ENCODE assay signal across 8 cellular contexts in the genomic region with DNA sequence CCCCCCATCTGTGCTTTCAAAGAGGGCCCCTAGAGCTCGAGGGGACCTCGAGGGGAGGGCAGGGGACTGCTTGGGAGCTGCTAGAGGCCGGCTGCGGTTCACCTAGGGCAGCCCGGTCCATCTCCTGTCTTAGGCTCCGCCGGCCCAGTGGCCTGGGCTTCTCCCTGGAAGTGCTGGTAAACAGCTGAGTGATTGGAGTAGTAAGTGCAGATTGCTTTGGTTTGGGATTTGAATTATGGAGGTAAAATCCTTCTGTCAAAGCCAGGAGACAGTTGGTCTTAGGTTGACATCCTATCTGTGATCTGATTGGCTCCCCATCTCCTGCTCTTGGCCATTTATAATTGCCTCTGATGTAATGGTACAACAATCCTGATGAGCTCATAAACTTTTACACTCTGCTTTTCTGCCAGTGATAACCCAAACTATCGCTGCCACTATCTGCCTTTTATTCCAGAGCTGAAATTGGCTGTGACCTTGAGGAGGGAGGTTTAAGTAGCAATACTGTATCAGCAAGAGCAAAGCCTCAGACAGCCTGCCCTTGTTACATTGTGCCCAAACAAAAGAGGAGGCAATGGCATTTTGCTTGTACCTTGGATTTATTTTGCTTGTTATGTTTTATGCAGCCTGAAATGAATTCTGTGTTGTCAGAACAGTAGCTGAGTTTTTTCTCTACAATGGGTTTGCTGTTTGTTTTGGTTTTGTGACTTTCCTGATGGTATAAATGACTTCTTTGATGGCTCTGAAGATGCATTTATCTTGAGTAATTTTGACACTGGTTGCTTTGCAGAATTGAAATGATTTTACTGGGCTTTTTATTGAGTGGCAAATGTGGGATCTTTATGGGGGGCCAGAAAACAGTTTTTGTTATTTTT. TPM values are rescaled to one million over a fixed set of nuclear protein-coding genes. Genes with fewer than 3 reads are reported as not detected.
A peak's percentile ranks its signal among the peaks of the same experiment; 100 is the strongest.
DNase-seq lines count a peak whose midpoint lies in the region; ATAC-seq and TF ChIP-seq lines count a peak whose summit lies in the region.

No MANE protein-coding gene starts in this region.

- POLR2A ChIA-PET in CD8-positive, alpha-beta memory T cell (lab: Charles Lee) = interaction anchor here (0.5 to 6.4 kb wide), 14 partner anchors 9 to 167 kb away, joined by 3 to 86 read pairs (median 4); a partner anchor contains a TSS
- POLR2A ChIA-PET in WTC11 (lab: Charles Lee) = interaction anchor here (0.8 to 3.1 kb wide), 3 partner anchors 8 to 89 kb away, joined by 3 to 16 read pairs (median 3); a partner anchor contains a TSS

- DNase-seq in CD8-positive, alpha-beta memory T cell = peak in 4 of 5 donors; percentile 27 to 65 (median 58)
- DNase-seq in HAP-1 (ENCODE audit: low spot score in 2 of 2) (peak; percentile 62 to 89), NCI-H345 treated with DMSO at 0.1 percent for 48 hours (lab: John Stamatoyannopoulos, UW; ENCODE audit: unreplicated experiment) (peak; percentile 74), WTC11 (ENCODE audit: low spot score) (peak; percentile 22), endodermal cell (peak; percentile 72), medulla oblongata (ENCODE audit: extremely low spot score) (peak; percentile 88)

- no peaks in the 10 kb centered on the region for H3K9me3 ChIP-seq in CD8-positive, alpha-beta memory T cell (ENCODE audit: low read length)
- H3K9me3 ChIP-seq in HAP-1 (no peaks in the 10 kb centered on the region), endodermal cell (ENCODE audit: control insufficient read depth, low read length) (no peaks in the 10 kb centered on the region), thymus (ENCODE audit: control insufficient read depth) (no peaks in the 10 kb centered on the region)

- peak overlapping the region; percentile 85 for H3K9ac ChIP-seq in endodermal cell (ENCODE audit: extremely low read depth, low read length, poor library complexity, severe bottlenecking)

- H3K27ac ChIP-seq in CD8-positive, alpha-beta memory T cell (ENCODE audit: low read depth, low read length) = peak overlapping the region; percentile 77
- peak overlapping the region; percentile 90 for H3K27ac ChIP-seq in endodermal cell (ENCODE audit: low read depth, low read length)
- peak overlapping the region; percentile 98 for H3K27ac ChIP-seq in thymus (ENCODE audit: low read depth)

- 0% methylated on average over 2 to 8 of the region's 8 CpGs for WGBS in endodermal cell (ENCODE audit: insufficient coverage in 1 of 2, insufficient read length in 1 of 2), 2 experiments
- WGBS in thymus = under 1% methylated on average over 8 of the region's 8 CpGs

- CTCF ChIA-PET in CD8-positive, alpha-beta memory T cell (lab: Charles Lee) = interaction anchor here (0.7 to 7.5 kb wide), 15 partner anchors 11 to 198 kb away, joined by 3 to 63 read pairs (median 3); a partner anchor contains a TSS
- CTCF ChIA-PET in WTC11 (lab: Charles Lee) = interaction anchor here (0.7 to 2.5 kb wide), 9 partner anchors 8 to 112 kb away, joined by 3 to 15 read pairs (median 5); a partner anchor contains a TSS

- in situ Hi-C loops in HAP-1 (cut with MboI; ENCODE audit: low sequenced_read_pairs) = no loop called here

- no peak overlapping the region for H3K27ac Mint-ChIP-seq in CD8-positive, alpha-beta memory T cell
- H3K27ac Mint-ChIP-seq in WTC11 = no peak overlapping the region
- no peak overlapping the region for H3K27ac Mint-ChIP-seq in endodermal cell

- H3K27me3 Mint-ChIP-seq in CD8-positive, alpha-beta memory T cell = no peaks in the 10 kb centered on the region
- H3K27me3 Mint-ChIP-seq in WTC11 (ENCODE audit: low read depth) (no peaks in the 10 kb centered on the region), endodermal cell (ENCODE audit: insufficient read depth) (no peaks in the 10 kb centered on the region)

- no peak overlapping the region for H3K4me3 Mint-ChIP-seq in CD8-positive, alpha-beta memory T cell
- H3K4me3 Mint-ChIP-seq in WTC11 (no peak overlapping the region), endodermal cell (no peak overlapping the region)

- no peaks in the 10 kb centered on the region for H3K36me3 ChIP-seq in CD8-positive, alpha-beta memory T cell (ENCODE audit: insufficient read depth, low read length)
- H3K36me3 ChIP-seq in HAP-1 (replicated peaks) (peaks cover 5% of the 10 kb centered on the region), endodermal cell (ENCODE audit: control insufficient read depth, insufficient read depth, low read length) (peaks cover 7% of the 10 kb centered on the region), thymus (ENCODE audit: control insufficient read depth, insufficient read depth) (no peaks in the 10 kb centered on the region)

- no peaks in the 10 kb centered on the region for H3K27me3 ChIP-seq in CD8-positive, alpha-beta memory T cell (ENCODE audit: insufficient read depth, low read length, poor library complexity, severe bottlenecking)
- H3K27me3 ChIP-seq in HAP-1 (ENCODE audit: low read depth) = no peaks in the 10 kb centered on the region
- H3K27me3 ChIP-seq in endodermal cell (ENCODE audit: control insufficient read depth, insufficient read depth, low read length, poor library complexity, severe bottlenecking) = no peaks in the 10 kb centered on the region
- H3K27me3 ChIP-seq in thymus (ENCODE audit: control insufficient read depth, insufficient read depth) = no peaks in the 10 kb centered on the region

- peaks cover 0 to 8% (median 0%) of the 10 kb centered on the region in 3 donors for H3K36me3 Mint-ChIP-seq in CD8-positive, alpha-beta memory T cell
- H3K36me3 Mint-ChIP-seq in WTC11 = no peaks in the 10 kb centered on the region
- peaks cover 3% of the 10 kb centered on the region for H3K36me3 Mint-ChIP-seq in endodermal cell (ENCODE audit: low read depth)

- TF ChIP-seq CTCF in WTC11 (IDR thresholded peaks at IDR 0.05) (no peak), endodermal cell (conservative IDR thresholded peaks at IDR 0.05) (no peak)

- peak overlapping the region; percentile 83 for H3K4me3 ChIP-seq in CD8-positive, alpha-beta memory T cell (ENCODE audit: low read length)
- peak overlapping the region; percentile 56 for H3K4me3 ChIP-seq in HAP-1
- H3K4me3 ChIP-seq in endodermal cell (ENCODE audit: low read length) = peak overlapping the region; percentile 87
- peak overlapping the region; percentile 100 for H3K4me3 ChIP-seq in thymus (ENCODE audit: low read length)

- no peak; the same call in none of the 2 replicates for ATAC-seq in WTC11
- no peak for ATAC-seq in HG02763 (IDR thresholded peaks at IDR 0.05; ENCODE audit: unreplicated experiment)

- H3K4me1 ChIP-seq in CD8-positive, alpha-beta memory T cell (ENCODE audit: insufficient read depth, low read length) = peaks cover 64% of the 10 kb centered on the region
- H3K4me1 ChIP-seq in HAP-1 (peaks cover 51% of the 10 kb centered on the region), endodermal cell (ENCODE audit: control insufficient read depth, insufficient read depth, low read length) (peaks cover 28% of the 10 kb centered on the region), thymus (ENCODE audit: control insufficient read depth, insufficient read depth, low read length) (peaks cover 30% of the 10 kb centered on the region)

- peaks cover 19 to 22% (median 20%) of the 10 kb centered on the region in 3 donors for H3K4me1 Mint-ChIP-seq in CD8-positive, alpha-beta memory T cell
- peaks cover 17% of the 10 kb centered on the region for H3K4me1 Mint-ChIP-seq in WTC11
- H3K4me1 Mint-ChIP-seq in endodermal cell = peaks cover 19% of the 10 kb centered on the region

- no peaks in the 10 kb centered on the region for H3K9me3 Mint-ChIP-seq in CD8-positive, alpha-beta memory T cell
- no peaks in the 10 kb centered on the region for H3K9me3 Mint-ChIP-seq in WTC11
- no peaks in the 10 kb centered on the region for H3K9me3 Mint-ChIP-seq in endodermal cell

TF ChIP-seq in WTC11, 78 proteins besides CTCF, POLR2A, EP300 and RAD21:
- no peak for TF ChIP-seq FOXP1 (CRISPR knock-in tag; IDR thresholded peaks at IDR 0.05; ENCODE audit: borderline replicate concordance)
- TF ChIP-seq GABPB1 (CRISPR knock-in tag; IDR thresholded peaks at IDR 0.05) = peak; percentile 56; the same call in 1 of the 2 replicates
- no peak for TF ChIP-seq SMAD4 (CRISPR knock-in tag; IDR thresholded peaks at IDR 0.05)

RNA-seq across cellular contexts. Expression of a gene that starts 2.4 kb away (rescaled TPM):
- 10 to 100 TPM; 88.4 to 90.9 TPM for total RNA-seq in CD8-positive, alpha-beta memory T cell
- polyA plus RNA-seq in CD8-positive, alpha-beta memory T cell = 31.6 TPM
- total RNA-seq in WTC11 (2021) (98.0 to 105 TPM (median 103 TPM) in 3 replicates), endodermal cell (100 to 1,000 TPM; 118 to 128 TPM)
- polyA plus RNA-seq in endodermal cell (2013, experiment 1 of 2) = 83.1 TPM
- polyA plus RNA-seq in endodermal cell (2013, experiment 2 of 2) = 81.4 TPM
- polyA plus RNA-seq in thymus = 30.7 TPM

Comparison
In these comparisons a context has a peak if more than half of its experiments do, and no peak if none do; other contexts are left out.
1. DNase-seq: peak in every context shown above with its lines; median percentile 88 in medulla oblongata; 76 in HAP-1; 74 in NCI-H345 treated with DMSO at 0.1 percent for 48 hours; 72 in endodermal cell; 58 in CD8-positive, alpha-beta memory T cell; 22 in WTC11.